1 cellular context compared by ENCODE assay signal in the genomic region with DNA sequence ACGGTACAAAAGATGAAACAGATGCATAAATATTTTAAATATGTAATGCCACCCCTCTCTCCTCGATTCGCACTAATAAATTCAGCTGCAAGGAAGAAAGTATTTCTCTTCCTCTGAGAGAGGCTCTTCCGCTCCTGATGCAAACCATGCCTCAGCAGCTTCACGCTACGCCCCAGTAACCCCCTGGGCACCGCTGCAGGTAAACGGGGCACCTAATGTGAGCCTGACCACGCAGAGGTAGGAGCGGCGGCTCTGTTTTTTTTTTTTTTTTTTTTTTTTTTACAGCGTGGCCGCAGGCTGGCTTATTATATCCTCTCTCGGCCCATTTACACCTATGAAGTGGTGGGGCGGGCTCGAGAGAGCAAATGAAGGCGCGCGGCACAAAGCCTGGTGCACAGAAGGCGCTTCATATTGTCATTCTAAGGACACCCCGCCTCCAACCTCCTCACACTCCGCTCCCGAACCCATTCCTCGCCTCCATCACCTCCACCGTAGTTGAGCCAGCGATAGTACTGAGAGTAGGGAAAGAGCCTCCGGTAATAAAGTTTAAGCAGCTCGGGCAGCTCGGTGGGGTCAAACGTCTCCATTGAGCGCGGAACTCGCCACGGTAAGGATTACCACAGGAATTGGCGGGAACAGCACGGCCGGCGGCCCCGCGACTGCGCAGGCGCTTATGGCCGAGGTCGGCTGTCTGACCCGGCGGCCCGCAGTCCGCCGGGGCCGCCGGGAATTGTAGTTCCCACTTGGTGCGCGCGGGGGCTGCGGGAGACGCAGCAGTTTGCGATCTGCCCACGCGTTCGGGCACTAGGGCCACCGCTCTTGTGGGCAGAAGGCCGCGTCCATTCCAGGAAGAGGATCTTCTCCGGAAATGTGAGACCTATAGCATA.
TF ChIP-seq lines count a peak whose summit lies in the region.

Gene PRIM1, minus strand, starts transcription at position 612 of the 887 bp plus-strand sequence. Its CDS starts 25 bp downstream, at position 587.

TF ChIP-seq in HCT116, 20 proteins besides CTCF, POLR2A, EP300 and RAD21 (continued from another document):
- TF ChIP-seq TCF7L2 (IDR thresholded peaks at IDR 0.05; ENCODE audit: borderline replicate concordance, extremely low read depth, insufficient read depth, insufficient read length) = no peak
- peak; percentile 68 for TF ChIP-seq YY1 (IDR thresholded peaks at IDR 0.05; ENCODE audit: extremely low read depth, insufficient replicate concordance, low read depth, low read length)
- no peak for TF ChIP-seq ZFX (IDR thresholded peaks at IDR 0.05)
- TF ChIP-seq, protein P1, sequence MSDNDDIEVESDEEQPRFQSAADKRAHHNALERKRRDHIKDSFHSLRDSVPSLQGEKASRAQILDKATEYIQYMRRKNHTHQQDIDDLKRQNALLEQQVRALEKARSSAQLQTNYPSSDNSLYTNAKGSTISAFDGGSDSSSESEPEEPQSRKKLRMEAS (IDR thresholded peaks at IDR 0.05) = peak; percentile 78
- no peak for TF ChIP-seq REST (IDR thresholded peaks at IDR 0.05; ENCODE audit: low read depth)
- TF ChIP-seq ZNF274 (IDR thresholded peaks at IDR 0.05; ENCODE audit: low read depth, low read length) = no peak
- no peak for TF ChIP-seq SP1 (IDR thresholded peaks at IDR 0.05; ENCODE audit: low read depth)
- peak; percentile 90 for TF ChIP-seq EGR1 (IDR thresholded peaks at IDR 0.05; ENCODE audit: low read depth)
- TF ChIP-seq CEBPB (IDR thresholded peaks at IDR 0.05; ENCODE audit: low read depth) = no peak
- TF ChIP-seq SRF (IDR thresholded peaks at IDR 0.05; ENCODE audit: low read depth) = no peak
